22 cellular contexts compared by ENCODE assay signal in genomic region chr4:80135702-80136058, GRCh38.
"Had no signal": no experiment of that assay in that cellular context is flagged by ENCODE, and none has a peak within 500 bp of the region (broad histone marks: within the 10 kb centered on the region; RNA-seq: fewer than 3 reads in every experiment).

No MANE protein-coding gene starts in this region.

- H3K27me3 Mint-ChIP-seq: activated CD4-positive, alpha-beta memory T cell treated with anti-CD3 and anti-CD28 coated beads for 36 hours; activated naive CD4-positive, alpha-beta T cell treated with anti-CD3 and anti-CD28 coated beads, Interleukin-2, amount 10 ng/mL, durations not matched to agents 7 days and 5 days; T-helper 17 cell had no signal

- H3K4me3 Mint-ChIP-seq: activated CD4-positive, alpha-beta memory T cell treated with anti-CD3 and anti-CD28 coated beads for 36 hours; activated naive CD4-positive, alpha-beta T cell treated with anti-CD3 and anti-CD28 coated beads, Interleukin-2, amount 10 ng/mL, durations not matched to agents 7 days and 5 days; natural killer cell treated with Interleukin-12 subunit alpha and Interleukin-12 subunit beta and Interleukin-15 and Interleukin-18, amount 100 ng/mL, for 72 hours; stimulated activated effector memory CD8-positive, alpha-beta T cell treated with anti-CD3 and anti-CD28 coated beads, Interleukin-12 subunit alpha, Interleukin-12 subunit beta, amount 100 ng/mL, for 72 hours; T-helper 17 cell had no signal

- H3K36me3 Mint-ChIP-seq: activated CD4-positive, alpha-beta memory T cell treated with anti-CD3 and anti-CD28 coated beads for 36 hours; natural killer cell treated with Interleukin-12 subunit alpha and Interleukin-12 subunit beta and Interleukin-15 and Interleukin-18, amount 100 ng/mL, for 72 hours; stimulated activated effector memory CD8-positive, alpha-beta T cell treated with anti-CD3 and anti-CD28 coated beads, Interleukin-12 subunit alpha, Interleukin-12 subunit beta, amount 100 ng/mL, for 72 hours had no signal

- H3K9me3 Mint-ChIP-seq: activated CD4-positive, alpha-beta memory T cell treated with anti-CD3 and anti-CD28 coated beads for 36 hours; natural killer cell treated with Interleukin-12 subunit alpha and Interleukin-12 subunit beta and Interleukin-15 and Interleukin-18, amount 100 ng/mL, for 72 hours; stimulated activated effector memory CD8-positive, alpha-beta T cell treated with anti-CD3 and anti-CD28 coated beads, Interleukin-12 subunit alpha, Interleukin-12 subunit beta, amount 100 ng/mL, for 72 hours had no signal

- DNase-seq: activated CD4-positive, alpha-beta memory T cell treated with anti-CD3 and anti-CD28 coated beads for 36 hours; activated CD4-positive, alpha-beta T cell treated with anti-CD3 and anti-CD28 coated beads for 48 hours; activated CD4-positive, CD25-positive, alpha-beta regulatory T cell; activated effector memory CD4-positive, alpha-beta T cell treated with anti-CD3 and anti-CD28 coated beads, Interleukin-2, amount 50 U/mL, for 16 hours; activated naive CD4-positive, alpha-beta T cell treated with anti-CD3 and anti-CD28 coated beads, Interleukin-2, amount 10 ng/mL, durations not matched to agents 7 days and 5 days; dermis blood vessel endothelial cell; effector CD8-positive, alpha-beta T cell; glutamatergic neuron; hippocampal formation; left ventricle myocardium superior; ovary; right cardiac atrium; stimulated activated CD4-positive, alpha-beta T cell treated with anti-CD3 and anti-CD28 coated beads, Interleukin-1b, Interleukin-23, amount 100 ng/mL, for 48 hours; stomach; T-helper 17 cell had no signal

- H3K4me3 ChIP-seq: ovary, prostate gland, stomach, suprapubic skin, tibial nerve had no signal

- H3K36me3 ChIP-seq: ovary, prostate gland, stomach, suprapubic skin, tibial nerve had no signal

- H3K27ac Mint-ChIP-seq: activated CD4-positive, alpha-beta memory T cell treated with anti-CD3 and anti-CD28 coated beads for 36 hours; activated naive CD4-positive, alpha-beta T cell treated with anti-CD3 and anti-CD28 coated beads, Interleukin-2, amount 10 ng/mL, durations not matched to agents 7 days and 5 days; natural killer cell treated with Interleukin-12 subunit alpha and Interleukin-12 subunit beta and Interleukin-15 and Interleukin-18, amount 100 ng/mL, for 72 hours; stimulated activated effector memory CD8-positive, alpha-beta T cell treated with anti-CD3 and anti-CD28 coated beads, Interleukin-12 subunit alpha, Interleukin-12 subunit beta, amount 100 ng/mL, for 72 hours; T-helper 17 cell had no signal

- H3K4me1 ChIP-seq: prostate gland, tibial nerve had no signal

- FAIRE-seq: frontal cortex had no signal

- H3K27ac ChIP-seq: ovary, prostate gland, stomach, suprapubic skin, tibial nerve had no signal

- H3K27me3 ChIP-seq: ovary, stomach, suprapubic skin, tibial nerve had no signal

- ATAC-seq: esophagus mucosa; left ventricle myocardium superior; natural killer cell treated with Interleukin-12 subunit alpha and Interleukin-12 subunit beta and Interleukin-15 and Interleukin-18, amount 100 ng/mL, for 72 hours; right cardiac atrium; stimulated activated effector memory CD8-positive, alpha-beta T cell treated with anti-CD3 and anti-CD28 coated beads, Interleukin-12 subunit alpha, Interleukin-12 subunit beta, amount 100 ng/mL, for 72 hours; T-helper 17 cell had no signal

- H3K9me3 ChIP-seq: ovary, prostate gland, stomach, suprapubic skin, tibial nerve had no signal
